In the genomic region with DNA sequence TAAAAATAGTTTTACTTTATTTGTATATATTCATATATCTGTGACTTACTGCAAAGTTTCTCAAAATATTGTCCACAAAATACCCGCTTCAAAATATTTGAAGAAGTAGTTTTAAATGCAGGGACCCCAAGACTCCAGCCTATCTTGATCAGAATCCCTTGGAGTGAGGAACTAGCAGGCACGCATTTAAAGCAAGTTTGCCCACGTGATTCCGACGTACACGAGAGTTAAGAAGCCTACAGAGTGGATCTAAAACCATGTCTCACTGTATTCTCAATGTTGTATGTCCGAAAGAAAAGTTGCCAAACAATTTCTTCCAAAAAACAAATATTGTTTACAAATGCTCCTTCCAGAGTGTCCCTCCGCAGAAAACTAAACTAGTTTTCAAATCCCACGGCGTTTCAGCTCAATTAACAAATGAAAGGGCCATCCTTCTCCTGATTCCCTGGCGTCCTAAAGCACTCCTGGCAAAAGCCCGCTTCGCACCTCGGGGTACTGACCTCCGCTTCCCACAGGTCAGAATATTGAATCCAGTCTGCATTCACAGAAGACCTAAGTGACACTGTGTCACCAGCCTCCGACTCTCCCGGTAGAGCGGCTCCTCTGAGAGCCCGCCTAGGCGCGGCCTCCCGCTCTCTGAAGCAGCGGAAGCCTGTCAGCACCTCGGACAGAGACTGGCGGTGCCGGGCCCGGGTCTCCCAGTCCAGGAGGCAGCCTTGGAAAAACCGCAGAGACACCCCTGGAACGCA, we compare ENCODE assay signal across 12 cellular contexts. TPM values are rescaled to one million over a fixed set of nuclear protein-coding genes. Genes with fewer than 3 reads are reported as not detected.
DNase-seq lines count a peak whose midpoint lies in the region; TF ChIP-seq lines count a peak whose summit lies in the region.
"Had no signal": no experiment of that assay in that cellular context is flagged by ENCODE, and none has a peak within 500 bp of the region (broad histone marks: within the 10 kb centered on the region; RNA-seq: fewer than 3 reads in every experiment).

No MANE protein-coding gene starts in this region.

- H4K20me1 ChIP-seq in neural cell (ENCODE audit: insufficient read depth), result peaks cover 4% of the 10 kb centered on the region

- H3K27ac ChIP-seq in neural cell (ENCODE audit: low read length), result peak overlapping the region; percentile 89
- no peak overlapping the region for H3K27ac ChIP-seq in uterus

- H3K4me1 Mint-ChIP-seq in glutamatergic neuron (ENCODE audit: low read depth, unreplicated experiment), result peaks cover 59% of the 10 kb centered on the region
- H3K4me1 Mint-ChIP-seq: activated T-helper 17 cell treated with anti-CD3 and anti-CD28 coated beads, Interleukin-2, amount 50 U/mL, for 72 hours; T-helper 17 cell had no signal

- no peak overlapping the region for H2AFZ ChIP-seq in neural cell (ENCODE audit: low read depth, low read length)

- TF ChIP-seq RAD21 in neural cell (conservative IDR thresholded peaks at IDR 0.05), result no peak

- peak overlapping the region; percentile 89 for H3K4me3 ChIP-seq in neural cell (ENCODE audit: low read length)
- no peak overlapping the region for H3K4me3 ChIP-seq in uterus
- H3K4me3 ChIP-seq: mucosa of descending colon had no signal

- intact Hi-C loops in uterus (cut with DNase I; ENCODE audit: low total_unique reads), result no loop called here

- peaks cover 16% of the 10 kb centered on the region for H3K27me3 Mint-ChIP-seq in glutamatergic neuron (ENCODE audit: unreplicated experiment)

- TF ChIP-seq CTCF in glutamatergic neuron (IDR thresholded peaks at IDR 0.05; ENCODE audit: partially characterized antibody, unreplicated experiment) (no peak), neural cell (IDR thresholded peaks at IDR 0.05; ENCODE audit: poor library complexity, severe bottlenecking) (no peak), uterus (IDR thresholded peaks at IDR 0.05) (no peak)

- H3F3A ChIP-seq in neural cell (ENCODE audit: insufficient read depth, low read length, poor library complexity, severe bottlenecking), result peaks cover 5% of the 10 kb centered on the region

- no peak for TF ChIP-seq POLR2A in uterus (IDR thresholded peaks at IDR 0.05)

- no peaks in the 10 kb centered on the region for H3K9me2 ChIP-seq in neural cell (ENCODE audit: insufficient read depth, low read length)

- H3K36me3 Mint-ChIP-seq in glutamatergic neuron (ENCODE audit: unreplicated experiment), result no peaks in the 10 kb centered on the region

- H3K9ac ChIP-seq in neural cell (ENCODE audit: low read length), result peak overlapping the region; percentile 91

- peaks cover 17% of the 10 kb centered on the region for H3K9me3 Mint-ChIP-seq in glutamatergic neuron (ENCODE audit: unreplicated experiment)

- peak overlapping the region; percentile 95 for H3K4me3 Mint-ChIP-seq in glutamatergic neuron (ENCODE audit: unreplicated experiment)
- H3K4me3 Mint-ChIP-seq: activated T-helper 17 cell treated with anti-CD3 and anti-CD28 coated beads, Interleukin-2, amount 50 U/mL, for 72 hours had no signal

- peak overlapping the region; percentile 68 for H3K4me2 ChIP-seq in neural cell (ENCODE audit: low read length)

- DNase-seq in DMS79 treated with DMSO at 0.1 percent for 48 hours (lab: John Stamatoyannopoulos, UW) (peak; percentile 45), NCI-H69 (lab: John Stamatoyannopoulos, UW) (peak; percentile 78), glutamatergic neuron (peak; percentile 72), germinal center (ENCODE audit: low spot score) (no peak), activated gamma-delta T cell treated with Interleukin-2 at 50 U/mL for 16 hours (no peak), uterus (no peak)
- DNase-seq in stimulated activated CD4-positive, alpha-beta T cell treated with anti-CD3 and anti-CD28 coated beads, Interleukin-12 subunit alpha, Interleukin-12 subunit beta, amount 100 ng/mL, for 4 hours, result no peak
- DNase-seq: mucosa of descending colon, NCI-H1930, T-helper 17 cell had no signal

- TF ChIP-seq EP300 in neural cell (conservative IDR thresholded peaks at IDR 0.05; ENCODE audit: poor library complexity, severe bottlenecking), result no peak

- peaks cover 0 to 7% of the 10 kb centered on the region in 2 donors for H3K4me1 ChIP-seq in uterus

- peak overlapping the region; percentile 98 for H3K27ac Mint-ChIP-seq in glutamatergic neuron (ENCODE audit: unreplicated experiment)
- H3K27ac Mint-ChIP-seq: activated T-helper 17 cell treated with anti-CD3 and anti-CD28 coated beads, Interleukin-2, amount 50 U/mL, for 72 hours; T-helper 17 cell had no signal

- peaks cover 18% of the 10 kb centered on the region for H3K36me3 ChIP-seq in neural cell (ENCODE audit: insufficient read depth, low read length)
- H3K36me3 ChIP-seq in uterus, result no peaks in the 10 kb centered on the region

- no peaks in the 10 kb centered on the region for H3K27me3 ChIP-seq in neural cell (ENCODE audit: insufficient read depth, low read depth, low read length)
- peaks cover 0 to 7% of the 10 kb centered on the region in 2 donors for H3K27me3 ChIP-seq in uterus

- H3K9me3 ChIP-seq in neural cell (ENCODE audit: low read length) (no peaks in the 10 kb centered on the region), uterus (no peaks in the 10 kb centered on the region)
- H3K9me3 ChIP-seq: mucosa of descending colon had no signal

- H3K79me2 ChIP-seq in neural cell (replicated peaks; ENCODE audit: insufficient read depth, low read length), result peaks cover 55% of the 10 kb centered on the region

TF ChIP-seq in neural cell, 6 proteins besides CTCF, POLR2A, EP300 and RAD21:
- no peak for TF ChIP-seq TAF1 (IDR thresholded peaks at IDR 0.05; ENCODE audit: low read depth)
- no peak for TF ChIP-seq SMC3 (conservative IDR thresholded peaks at IDR 0.05; ENCODE audit: poor library complexity)
- no peak for TF ChIP-seq EZH2 (IDR thresholded peaks at IDR 0.05; ENCODE audit: borderline replicate concordance, insufficient read depth, low read length, poor library complexity, severe bottlenecking)
- TF ChIP-seq MXI1 (conservative IDR thresholded peaks at IDR 0.05; ENCODE audit: poor library complexity, severe bottlenecking), result no peak
- TF ChIP-seq, protein P1, sequence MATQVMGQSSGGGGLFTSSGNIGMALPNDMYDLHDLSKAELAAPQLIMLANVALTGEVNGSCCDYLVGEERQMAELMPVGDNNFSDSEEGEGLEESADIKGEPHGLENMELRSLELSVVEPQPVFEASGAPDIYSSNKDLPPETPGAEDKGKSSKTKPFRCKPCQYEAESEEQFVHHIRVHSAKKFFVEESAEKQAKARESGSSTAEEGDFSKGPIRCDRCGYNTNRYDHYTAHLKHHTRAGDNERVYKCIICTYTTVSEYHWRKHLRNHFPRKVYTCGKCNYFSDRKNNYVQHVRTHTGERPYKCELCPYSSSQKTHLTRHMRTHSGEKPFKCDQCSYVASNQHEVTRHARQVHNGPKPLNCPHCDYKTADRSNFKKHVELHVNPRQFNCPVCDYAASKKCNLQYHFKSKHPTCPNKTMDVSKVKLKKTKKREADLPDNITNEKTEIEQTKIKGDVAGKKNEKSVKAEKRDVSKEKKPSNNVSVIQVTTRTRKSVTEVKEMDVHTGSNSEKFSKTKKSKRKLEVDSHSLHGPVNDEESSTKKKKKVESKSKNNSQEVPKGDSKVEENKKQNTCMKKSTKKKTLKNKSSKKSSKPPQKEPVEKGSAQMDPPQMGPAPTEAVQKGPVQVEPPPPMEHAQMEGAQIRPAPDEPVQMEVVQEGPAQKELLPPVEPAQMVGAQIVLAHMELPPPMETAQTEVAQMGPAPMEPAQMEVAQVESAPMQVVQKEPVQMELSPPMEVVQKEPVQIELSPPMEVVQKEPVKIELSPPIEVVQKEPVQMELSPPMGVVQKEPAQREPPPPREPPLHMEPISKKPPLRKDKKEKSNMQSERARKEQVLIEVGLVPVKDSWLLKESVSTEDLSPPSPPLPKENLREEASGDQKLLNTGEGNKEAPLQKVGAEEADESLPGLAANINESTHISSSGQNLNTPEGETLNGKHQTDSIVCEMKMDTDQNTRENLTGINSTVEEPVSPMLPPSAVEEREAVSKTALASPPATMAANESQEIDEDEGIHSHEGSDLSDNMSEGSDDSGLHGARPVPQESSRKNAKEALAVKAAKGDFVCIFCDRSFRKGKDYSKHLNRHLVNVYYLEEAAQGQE (IDR thresholded peaks at IDR 0.05; ENCODE audit: borderline replicate concordance), result peak; percentile 88
- no peak for TF ChIP-seq POLR2AphosphoS5 (IDR thresholded peaks at IDR 0.05)

RNA-seq across cellular contexts. Expression of gene GABRB3, which starts 1.5 kb away (rescaled TPM):
- total RNA-seq in glutamatergic neuron (ENCODE audit: unreplicated experiment) (287 TPM), uterus (1 to 10 TPM in 3 of 4 donors, not detected in 1; 1.7 to 6.2 (median 1.8) TPM)
- polyA plus RNA-seq in neural cell, result 74.6 and 78.3 TPM in 2 replicates
- 163 and 208 TPM in 2 replicates for polyA minus RNA-seq in neural cell
- total RNA-seq: T-helper 17 cell had no signal

Comparison
In these comparisons a context has a peak if more than half of its experiments do, and no peak if none do; other contexts are left out.
1. DNase-seq: peak in DMS79 treated with DMSO at 0.1 percent for 48 hours (single experiment), NCI-H69 (single experiment) and glutamatergic neuron (single experiment); none in germinal center (single experiment), stimulated activated CD4-positive, alpha-beta T cell treated with anti-CD3 and anti-CD28 coated beads, Interleukin-12 subunit alpha, Interleukin-12 subunit beta, amount 100 ng/mL, for 4 hours (single experiment), activated gamma-delta T cell treated with Interleukin-2 at 50 U/mL for 16 hours (single experiment) and uterus (0 of 2).
2. RNA of gene GABRB3, which starts 1.5 kb away (total RNA-seq): 287 TPM in glutamatergic neuron (single experiment); 1.7 to 6.2 TPM in uterus; every median in the first group is over 10 times any median in the second.